24 cellular contexts compared by ENCODE assay signal in the genomic region with DNA sequence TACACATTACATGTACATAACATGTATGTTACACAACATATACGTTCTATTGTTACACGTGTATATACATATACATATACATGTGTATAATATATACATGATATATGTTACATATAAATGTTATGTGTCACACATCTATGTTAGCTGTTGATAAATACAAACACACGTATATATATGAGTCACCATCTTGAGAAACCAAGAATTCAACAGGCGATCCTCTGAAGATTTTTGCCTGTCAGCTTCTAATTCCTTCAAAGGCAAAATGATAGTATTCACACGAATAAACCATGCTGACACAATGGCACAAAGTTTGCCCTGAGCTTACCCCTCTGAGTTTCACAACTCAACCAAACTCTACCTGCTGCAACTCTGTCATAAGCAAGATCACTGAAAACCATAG.
"Had no signal": no experiment of that assay in that cellular context is flagged by ENCODE, and none has a peak within 500 bp of the region (broad histone marks: within the 10 kb centered on the region; RNA-seq: fewer than 3 reads in every experiment).

No MANE protein-coding gene starts in this region.

- H3K36me3 ChIP-seq: esophagus squamous epithelium, pancreas, tibial artery, upper lobe of left lung, uterus had no signal

- FAIRE-seq: endometrium, kidney, pancreas, small intestine had no signal

- DNase-seq: cortex of kidney; dorsolateral prefrontal cortex; effector CD8-positive, alpha-beta T cell; esophagus squamous epithelium; foreskin fibroblast; kidney; left cardiac atrium; left ventricle myocardium superior; mesenchymal stem cell; midbrain; occipital lobe; right cardiac atrium; small intestine; stimulated activated CD4-positive, alpha-beta T cell treated with anti-CD3 and anti-CD28 coated beads, Interleukin-2, amount 100 ng/mL, for 48 hours; tibial artery; upper lobe of left lung; uterus had no signal

- H3K36me3 Mint-ChIP-seq: natural killer cell treated with Interleukin-12 subunit alpha and Interleukin-12 subunit beta and Interleukin-15 and Interleukin-18, amount 100 ng/mL, for 72 hours had no signal

- H3K27me3 Mint-ChIP-seq: natural killer cell treated with Interleukin-12 subunit alpha and Interleukin-12 subunit beta and Interleukin-15 and Interleukin-18, amount 100 ng/mL, for 72 hours; progenitor cell of endocrine pancreas; stimulated activated naive CD8-positive, alpha-beta T cell treated with anti-CD3 and anti-CD28 coated beads, Interleukin-15, Interleukin-2, amounts not matched to agents 100 ng/mL and 50 ng/mL, for 24 hours had no signal

- H3K4me3 Mint-ChIP-seq: natural killer cell treated with Interleukin-12 subunit alpha and Interleukin-12 subunit beta and Interleukin-15 and Interleukin-18, amount 100 ng/mL, for 72 hours; stimulated activated naive CD8-positive, alpha-beta T cell treated with anti-CD3 and anti-CD28 coated beads, Interleukin-15, Interleukin-2, amounts not matched to agents 100 ng/mL and 50 ng/mL, for 24 hours had no signal

- H3K27ac Mint-ChIP-seq: natural killer cell treated with Interleukin-12 subunit alpha and Interleukin-12 subunit beta and Interleukin-15 and Interleukin-18, amount 100 ng/mL, for 72 hours; progenitor cell of endocrine pancreas; stimulated activated naive CD8-positive, alpha-beta T cell treated with anti-CD3 and anti-CD28 coated beads, Interleukin-15, Interleukin-2, amounts not matched to agents 100 ng/mL and 50 ng/mL, for 24 hours had no signal

- H3K4me3 ChIP-seq: dorsolateral prefrontal cortex, esophagus squamous epithelium, hepatocyte, lung, pancreas, tibial artery, upper lobe of left lung, uterus had no signal

- H3K27me3 ChIP-seq: dorsolateral prefrontal cortex, hepatocyte, pancreas, tibial artery, upper lobe of left lung, uterus had no signal

- ATAC-seq: left cardiac atrium; natural killer cell treated with Interleukin-12 subunit alpha and Interleukin-12 subunit beta and Interleukin-15 and Interleukin-18, amount 100 ng/mL, for 72 hours; right cardiac atrium had no signal
